Comparison of ENCODE assay signal across 24 cellular contexts in the genomic region with DNA sequence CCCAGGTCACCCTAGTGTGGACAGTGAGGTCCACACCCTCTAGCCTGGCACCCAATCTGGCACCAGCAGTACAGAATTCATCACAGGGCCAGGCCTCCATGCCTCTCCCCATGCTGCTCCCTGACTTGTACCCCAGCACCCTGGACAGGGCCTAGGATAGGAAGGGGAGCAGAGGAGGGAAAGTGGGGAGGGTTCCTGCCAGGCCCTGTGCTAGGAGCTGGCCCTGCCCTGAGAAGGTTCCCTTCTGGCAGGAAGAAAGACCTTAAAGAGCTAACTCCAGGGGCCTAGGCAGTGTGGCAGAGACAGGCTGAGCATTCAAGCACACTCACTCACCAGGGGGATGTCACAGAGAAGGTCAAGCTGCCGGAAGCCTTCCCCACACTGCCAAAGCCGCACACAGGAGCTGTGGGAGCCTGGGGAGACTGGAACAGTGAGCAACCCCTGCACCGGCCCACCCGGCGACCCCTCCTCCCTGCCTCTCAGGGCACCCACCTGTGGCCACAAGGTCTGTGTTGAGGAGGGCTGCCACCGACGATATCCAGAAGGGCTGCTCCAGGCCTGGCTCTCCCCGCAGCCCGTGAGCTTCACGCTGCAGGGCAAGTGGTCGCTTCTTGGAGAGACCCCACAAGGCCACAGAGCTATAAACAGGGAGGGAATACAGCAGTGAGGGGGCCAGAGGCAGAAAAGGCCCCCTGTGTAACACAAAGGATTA. TPM values are rescaled to one million over a fixed set of nuclear protein-coding genes. Genes with fewer than 3 reads are reported as not detected.
DNase-seq lines count a peak whose midpoint lies in the region; ATAC-seq, FAIRE-seq and TF ChIP-seq lines count a peak whose summit lies in the region.
"Had no signal": no experiment of that assay in that cellular context is flagged by ENCODE, and none has a peak within 500 bp of the region (broad histone marks: within the 10 kb centered on the region; RNA-seq: fewer than 3 reads in every experiment).

No MANE protein-coding gene starts in this region.

- BruUV-seq in K562 (replicated peaks; lab: Mats Ljungman, UMichigan), result no TSS peak

- H4K8ac ChIP-seq in trophoblast cell (ENCODE audit: low read depth, low read length), result no peak overlapping the region

- H3K79me1 ChIP-seq in trophoblast cell (ENCODE audit: low read length), result no peaks in the 10 kb centered on the region

- no peak for FAIRE-seq in K562 (lab: Jason Lieb, UNC)
- FAIRE-seq: HepG2 had no signal

- H2BK12ac ChIP-seq in trophoblast cell (ENCODE audit: low read length), result no peak overlapping the region

- H3K9me1 ChIP-seq in K562 (ENCODE audit: control insufficient read depth, insufficient read depth, low read length), result peaks cover 5% of the 10 kb centered on the region

- no peaks in the 10 kb centered on the region for H4K20me1 ChIP-seq in K562 (replicated peaks; ENCODE audit: control insufficient read depth, insufficient read depth, low read length)

- H3K9ac ChIP-seq in K562 (ENCODE audit: insufficient read depth in 1 of 2, low read depth in 2 of 2, low read length in 2 of 2) (no peak overlapping the region), trophoblast cell (ENCODE audit: low read length) (no peak overlapping the region)

- no peak overlapping the region for H3K23ac ChIP-seq in trophoblast cell (ENCODE audit: low read length)

- no peak overlapping the region for H2BK5ac ChIP-seq in trophoblast cell (ENCODE audit: low read depth, low read length, poor library complexity)

- H3K4me1 ChIP-seq in right atrium auricular region (no peaks in the 10 kb centered on the region), K562 (replicated peaks in 1 of 2; ENCODE audit: control insufficient read depth in 2 of 2, insufficient read depth in 2 of 2, low read length in 2 of 2) (peaks cover 2 to 5% of the 10 kb centered on the region in 2 experiments; a peak in 3 of 5 replicates), trophoblast cell (ENCODE audit: control insufficient read depth in 1 of 2, insufficient read depth in 2 of 2, low read length in 2 of 2) (no peaks in the 10 kb centered on the region), ovary (ENCODE audit: insufficient read depth) (no peaks in the 10 kb centered on the region)
- H3K4me1 ChIP-seq: Peyer's patch had no signal

- H3K27me3 ChIP-seq in right atrium auricular region (no peaks in the 10 kb centered on the region), K562 (ENCODE audit: control insufficient read depth in 2 of 2, insufficient read depth in 2 of 2, low read length in 2 of 2) (no peaks in the 10 kb centered on the region), trophoblast cell (ENCODE audit: insufficient read depth, low read length) (no peaks in the 10 kb centered on the region), ovary (no peaks in the 10 kb centered on the region)
- H3K27me3 ChIP-seq: Peyer's patch had no signal

- H3K14ac ChIP-seq in trophoblast cell (ENCODE audit: low read length), result no peak overlapping the region

- in situ Hi-C loops in K562 (cut with MboI), result no loop called here

- no peak for TF ChIP-seq CTCF in right atrium auricular region (IDR thresholded peaks at IDR 0.05)
- no peak for TF ChIP-seq CTCF in K562 (IDR thresholded peaks at IDR 0.05 in 2 of 3, conservative IDR thresholded peaks at IDR 0.05 in 1 of 3; ENCODE audit: insufficient read depth in 2 of 3, low read depth in 1 of 3, low read length in 3 of 3)
- no peak for TF ChIP-seq CTCF in ovary (IDR thresholded peaks at IDR 0.05)

- H3K9me3 ChIP-seq in right atrium auricular region (no peaks in the 10 kb centered on the region), K562 (replicated peaks; ENCODE audit: control insufficient read depth, insufficient read depth, low read depth, low read length) (no peaks in the 10 kb centered on the region), trophoblast cell (ENCODE audit: insufficient read depth, low read depth, low read length) (peaks cover 2% of the 10 kb centered on the region), ovary (no peaks in the 10 kb centered on the region)
- H3K9me3 ChIP-seq: Peyer's patch had no signal

- H3K18ac ChIP-seq in trophoblast cell (ENCODE audit: low read length), result no peak overlapping the region

- intact Hi-C loops in left cardiac atrium (cut with DNase I) (no loop called here), K562 (cut with micrococcal nuclease) (no loop called here), sciatic nerve (cut with DNase I) (no loop called here), ovary (cut with DNase I) (no loop called here)

- POLR2A ChIA-PET in K562 (lab: Yijun Ruan, JAX), result interaction anchor here (0.6 kb wide), 1 partner anchor 305 kb away, joined by 3 read pairs; no protein-coding TSS in a partner anchor

- DNase-seq in right atrium auricular region (ENCODE audit: low spot score) (peak; percentile 28), left cardiac atrium (no peak), K562 (ENCODE audit: extremely low read depth in 1 of 4, low spot score in 3 of 4) (no peak), sciatic nerve (ENCODE audit: low spot score) (peak; percentile 53), NCI-H774 (lab: John Stamatoyannopoulos, UW) (no peak), trophoblast cell (no peak), AG08396 (ENCODE audit: low spot score) (no peak), ovary (no peak)
- DNase-seq: Calu3; CD4-positive, CD25-positive, alpha-beta regulatory T cell; DMS79 treated with DMSO at 0.1 percent for 48 hours; GDM1; GOT3; Karpas-422; MM.1S; NCI-H1105 treated with DMSO at 0.1 percent for 48 hours; NCI-H1930; NCI-H2171; NCI-H82; Peyer's patch; SHP77 had no signal

- H2BK120ac ChIP-seq in trophoblast cell (ENCODE audit: insufficient read depth, low read length, poor library complexity), result no peak overlapping the region

- H2AFZ ChIP-seq in K562 (ENCODE audit: low read depth, low read length) (no peak overlapping the region), trophoblast cell (ENCODE audit: insufficient read depth, low read length, poor library complexity) (no peak overlapping the region)

- TF ChIP-seq EP300 in K562 (IDR thresholded peaks at IDR 0.05; ENCODE audit: low read length), result no peak
- TF ChIP-seq EP300 in ovary (IDR thresholded peaks at IDR 0.05), result no peak

- H4K12ac ChIP-seq in trophoblast cell (ENCODE audit: low read depth, low read length), result no peak overlapping the region

- H2AK5ac ChIP-seq in trophoblast cell (ENCODE audit: low read length), result no peak overlapping the region

- TF ChIP-seq RAD21 in K562 (CRISPR knock-in tag; conservative IDR thresholded peaks at IDR 0.05 in 1 of 2, IDR thresholded peaks at IDR 0.05 in 1 of 2), result no peak

- no peak overlapping the region for H4K91ac ChIP-seq in trophoblast cell (ENCODE audit: low read depth, low read length)

- no peak overlapping the region for H3K4me3 ChIP-seq in right atrium auricular region
- no peak overlapping the region for H3K4me3 ChIP-seq in K562
- no peak overlapping the region for H3K4me3 ChIP-seq in trophoblast cell (ENCODE audit: low read depth, low read length)
- H3K4me3 ChIP-seq in ovary, result no peak overlapping the region
- H3K4me3 ChIP-seq: Peyer's patch had no signal

- WGBS in K562 (ENCODE audit: insufficient coverage, low coverage, missing lambda C conversion rate), result 91% methylated on average over 7 of the region's 11 CpGs
- WGBS in trophoblast cell (ENCODE audit: extremely low coverage, insufficient coverage, insufficient read length), result no CpG with 5 or more reads among the region's 11 CpGs
- 90 to 91% (median 90%) methylated on average over 9 to 11 of the region's 11 CpGs for WGBS in ovary, 3 donors

- CTCF ChIA-PET in K562 (lab: Yijun Ruan, JAX; ENCODE audit: low intra/inter-chr PET ratio), result no interaction called here

- ATAC-seq in left cardiac atrium (no peak), K562 (no peak), sciatic nerve (no peak)
- ATAC-seq: HepG2 had no signal

- H3K79me2 ChIP-seq in K562 (ENCODE audit: control insufficient read depth, insufficient read depth, low read length) (peaks cover 10% of the 10 kb centered on the region), trophoblast cell (ENCODE audit: control insufficient read depth, insufficient read depth, low read length, poor library complexity) (no peaks in the 10 kb centered on the region)

- TF ChIP-seq POLR2A in K562 (conservative IDR thresholded peaks at IDR 0.05) (no peak), ovary (IDR thresholded peaks at IDR 0.05) (no peak)

- no peak overlapping the region for H3K4ac ChIP-seq in trophoblast cell (ENCODE audit: low read depth, low read length)

- no peak overlapping the region for H3K27ac ChIP-seq in right atrium auricular region
- no peak overlapping the region for H3K27ac ChIP-seq in K562 (ENCODE audit: extremely low read depth, low read depth, low read length)
- H3K27ac ChIP-seq in trophoblast cell (ENCODE audit: low read depth, low read length), result no peak overlapping the region
- no peak overlapping the region for H3K27ac ChIP-seq in ovary
- H3K27ac ChIP-seq: Peyer's patch had no signal

- peaks cover 59% of the 10 kb centered on the region for H3K36me3 ChIP-seq in right atrium auricular region
- peaks cover 63% of the 10 kb centered on the region; the same call in 2 of the 3 replicates for H3K36me3 ChIP-seq in K562 (ENCODE audit: control insufficient read depth, insufficient read depth, low read length)
- peaks cover 51 to 55% of the 10 kb centered on the region in 2 experiments for H3K36me3 ChIP-seq in trophoblast cell (ENCODE audit: control insufficient read depth in 1 of 2, insufficient read depth in 2 of 2, low read length in 2 of 2)
- H3K36me3 ChIP-seq in ovary, result no peaks in the 10 kb centered on the region

- no peak overlapping the region for H3K4me2 ChIP-seq in K562 (ENCODE audit: insufficient read depth, low read length)
- H3K4me2 ChIP-seq in trophoblast cell (ENCODE audit: low read length), result no peak overlapping the region

RNA-seq across cellular contexts. Expression of gene RRP9, which starts 7.4 kb away (rescaled TPM):
- 10 to 100 TPM in 1 of 2 donors, 1 to 10 TPM in 1; 6.3 to 11.1 TPM for total RNA-seq in right atrium auricular region
- 10 to 100 TPM in 1 of 2 donors, 1 to 10 TPM in 1; 8.9 to 17.2 TPM for total RNA-seq in left cardiac atrium
- 6.5 and 24.7 TPM in 2 replicates for total RNA-seq in K562 (2011; cell fraction: chromatin; rRNA removed; ENCODE audit: low replicate concordance)
- total RNA-seq in K562 (2011; cell fraction: nucleolus; rRNA removed), result 19.2 and 29.0 TPM in 2 replicates
- total RNA-seq in K562 (2011; cell fraction: nucleoplasm; rRNA removed), result 10.9 and 13.5 TPM in 2 replicates
- 62.6 and 68.5 TPM in 2 replicates for total RNA-seq in K562 (2014; rRNA removed)
- 15.7 and 29.1 TPM in 2 replicates for total RNA-seq in K562 (2014; rRNA removed; fragmentation: Illumina TruSeq; extraction: Trizol)
- total RNA-seq in K562 (2015; rRNA removed; fragmentation: Illumina TruSeq; extraction: Trizol), result 48.9 and 52.4 TPM in 2 replicates
- 64.1 and 67.0 TPM in 2 replicates for total RNA-seq in K562 (2021)
- 20.3 and 23.1 TPM in 2 replicates for polyA plus RNA-seq in K562 (2011; rRNA removed)
- 32.4 and 70.8 TPM in 2 replicates for polyA plus RNA-seq in K562 (2011; cell fraction: cytosol; rRNA removed)
- polyA plus RNA-seq in K562 (2011; cell fraction: nucleus; rRNA removed), result 30.2 and 46.3 TPM in 2 replicates
- polyA plus RNA-seq in K562 (2012), result 30.1 and 55.6 TPM in 2 replicates
- 45.9 and 55.5 TPM in 2 replicates for polyA plus RNA-seq in K562 (2014; fragmentation: Illumina TruSeq; extraction: Trizol)
- polyA plus RNA-seq in K562 (2014; fragmentation: Nextera tagmentation; extraction: Ambion mirVana), result 10 to 100 TPM in 1 of 2 experiments, 1 to 10 TPM in 1; 5.2 to 12.9 TPM
- 62.1 and 64.4 TPM in 2 replicates for polyA plus RNA-seq in K562 (2014; rRNA removed)
- 9.2 and 19.8 TPM in 2 replicates for polyA minus RNA-seq in K562 (2011; rRNA and poly(A)+ RNA removed)
- polyA minus RNA-seq in K562 (2011; cell fraction: cytosol; rRNA and poly(A)+ RNA removed), result 16.3 and 26.0 TPM in 2 replicates
- 3.8 and 4.8 TPM in 2 replicates for polyA minus RNA-seq in K562 (2011; cell fraction: nucleus; rRNA and poly(A)+ RNA removed)
- total RNA-seq in sciatic nerve, result 12.9 TPM
- 7.4 and 7.8 TPM in 2 replicates for polyA plus RNA-seq in trophoblast cell (2013)
- total RNA-seq in ovary, result 10 to 100 TPM in 6 of 7 donors, 1 to 10 TPM in 1; 9.1 to 32.7 (median 19.3) TPM
- 10 to 100 TPM in 1 of 2 donors, 1 to 10 TPM in 1; 4.9 to 16.2 TPM for polyA plus RNA-seq in ovary

RNA-seq across cellular contexts. Expression of gene PARP3, which starts 7.9 kb away (rescaled TPM):
- total RNA-seq in right atrium auricular region, result 10 to 100 TPM in 1 of 2 donors, 1 to 10 TPM in 1; 9.8 to 12.8 TPM
- total RNA-seq in left cardiac atrium, result 10 to 100 TPM; 13.2 to 13.4 TPM
- total RNA-seq in K562 (2011; cell fraction: chromatin; rRNA removed; ENCODE audit: low replicate concordance), result 9.0 and 16.5 TPM in 2 replicates
- total RNA-seq in K562 (2011; cell fraction: nucleolus; rRNA removed), result 9.3 and 12.5 TPM in 2 replicates
- total RNA-seq in K562 (2011; cell fraction: nucleoplasm; rRNA removed), result 3.1 and 7.1 TPM in 2 replicates
- total RNA-seq in K562 (2014; rRNA removed), result 5.2 and 6.2 TPM in 2 replicates
- total RNA-seq in K562 (2014; rRNA removed; fragmentation: Illumina TruSeq; extraction: Trizol), result 1.9 and 2.2 TPM in 2 replicates
- 4.6 and 4.7 TPM in 2 replicates for total RNA-seq in K562 (2015; rRNA removed; fragmentation: Illumina TruSeq; extraction: Trizol)
- total RNA-seq in K562 (2021), result 4.8 and 6.5 TPM in 2 replicates
- 3.7 and 6.6 TPM in 2 replicates for polyA plus RNA-seq in K562 (2011; rRNA removed)
- 4.4 and 5.4 TPM in 2 replicates for polyA plus RNA-seq in K562 (2011; cell fraction: cytosol; rRNA removed)
- polyA plus RNA-seq in K562 (2011; cell fraction: nucleus; rRNA removed), result 39.5 and 39.6 TPM in 2 replicates
- 6.4 and 11.7 TPM in 2 replicates for polyA plus RNA-seq in K562 (2012)
- 4.5 and 5.3 TPM in 2 replicates for polyA plus RNA-seq in K562 (2014; fragmentation: Illumina TruSeq; extraction: Trizol)
- under 1 TPM; 0.46 to 0.55 TPM for polyA plus RNA-seq in K562 (2014; fragmentation: Nextera tagmentation; extraction: Ambion mirVana)
- polyA plus RNA-seq in K562 (2014; rRNA removed), result 6.6 TPM in 2 replicates
- polyA minus RNA-seq in K562 (2011; rRNA and poly(A)+ RNA removed), result 1.5 and 1.6 TPM in 2 replicates
- polyA minus RNA-seq in K562 (2011; cell fraction: cytosol; rRNA and poly(A)+ RNA removed), result 2.4 and 3.8 TPM in 2 replicates
- 4.3 and 6.9 TPM in 2 replicates for polyA minus RNA-seq in K562 (2011; cell fraction: nucleus; rRNA and poly(A)+ RNA removed)
- 18.0 TPM for total RNA-seq in sciatic nerve
- 1.1 and 1.4 TPM in 2 replicates for polyA plus RNA-seq in trophoblast cell (2013)
- total RNA-seq in ovary, result 10 to 100 TPM in 6 of 7 donors, 1 to 10 TPM in 1; 8.2 to 19.4 (median 11.6) TPM
- polyA plus RNA-seq in ovary, result 10 to 100 TPM in 1 of 2 donors, 1 to 10 TPM in 1; 9.8 to 10.2 TPM

RNA-seq across cellular contexts. Expression of gene GPR62, which starts 20.9 kb away (rescaled TPM):
- under 1 TPM; 0.12 to 0.82 TPM for total RNA-seq in right atrium auricular region
- under 1 TPM in 1 of 2 donors, not detected in 1; 0.53 TPM for total RNA-seq in left cardiac atrium
- not detected in 2 replicates for total RNA-seq in K562 (2011; cell fraction: chromatin; rRNA removed; ENCODE audit: low replicate concordance)
- not detected in 2 replicates for total RNA-seq in K562 (2011; cell fraction: nucleolus; rRNA removed)
- total RNA-seq in K562 (2011; cell fraction: nucleoplasm; rRNA removed), result not detected in 2 replicates
- total RNA-seq in K562 (2014; rRNA removed), result not detected in 2 replicates
- not detected in 2 replicates for total RNA-seq in K562 (2014; rRNA removed; fragmentation: Illumina TruSeq; extraction: Trizol)
- total RNA-seq in K562 (2015; rRNA removed; fragmentation: Illumina TruSeq; extraction: Trizol), result not detected in 2 replicates
- total RNA-seq in K562 (2021), result not detected in 2 replicates
- polyA plus RNA-seq in K562 (2011; rRNA removed), result not detected in 2 replicates
- not detected in 2 replicates for polyA plus RNA-seq in K562 (2011; cell fraction: cytosol; rRNA removed)
- polyA plus RNA-seq in K562 (2011; cell fraction: nucleus; rRNA removed), result not detected in 2 replicates
- not detected in 2 replicates for polyA plus RNA-seq in K562 (2012)
- polyA plus RNA-seq in K562 (2014; fragmentation: Illumina TruSeq; extraction: Trizol), result not detected in 2 replicates
- not detected for polyA plus RNA-seq in K562 (2014; fragmentation: Nextera tagmentation; extraction: Ambion mirVana)
- polyA plus RNA-seq in K562 (2014; rRNA removed), result not detected in 2 replicates
- not detected in 2 replicates for polyA minus RNA-seq in K562 (2011; rRNA and poly(A)+ RNA removed)
- polyA minus RNA-seq in K562 (2011; cell fraction: cytosol; rRNA and poly(A)+ RNA removed), result not detected in 2 replicates
- polyA minus RNA-seq in K562 (2011; cell fraction: nucleus; rRNA and poly(A)+ RNA removed), result not detected in 2 replicates
- total RNA-seq in sciatic nerve, result 0.13 TPM
- polyA plus RNA-seq in trophoblast cell (2013), result 0.01 TPM in 1 of 2 replicates, not detected in the other
- total RNA-seq in ovary, result under 1 TPM; 0.23 to 0.83 (median 0.36) TPM
- polyA plus RNA-seq in ovary, result under 1 TPM; 0.15 to 0.22 TPM
- total RNA-seq: A673; Calu3; CD4-positive, CD25-positive, alpha-beta regulatory T cell; HepG2; NCI-H460; Peyer's patch had no signal
- polyA plus RNA-seq: HepG2 had no signal

RNA-seq across cellular contexts. Expression of gene IQCF1, which starts 31.1 kb away (rescaled TPM):
- total RNA-seq in right atrium auricular region (not detected), left cardiac atrium (not detected), K562 (2014; rRNA removed) (not detected in 2 replicates), K562 (2014; rRNA removed; fragmentation: Illumina TruSeq; extraction: Trizol) (not detected in 2 replicates), K562 (2015; rRNA removed; fragmentation: Illumina TruSeq; extraction: Trizol) (not detected in 2 replicates), K562 (2021) (not detected in 2 replicates), sciatic nerve (not detected), ovary (under 1 TPM in 1 of 7 donors, not detected in 6; 0.62 TPM)
- total RNA-seq in K562 (2011; cell fraction: chromatin; rRNA removed; ENCODE audit: low replicate concordance), result not detected in 2 replicates
- total RNA-seq in K562 (2011; cell fraction: nucleolus; rRNA removed), result not detected in 2 replicates
- not detected in 2 replicates for total RNA-seq in K562 (2011; cell fraction: nucleoplasm; rRNA removed)
- polyA plus RNA-seq in K562 (2011; rRNA removed) (not detected in 2 replicates), K562 (2014; fragmentation: Illumina TruSeq; extraction: Trizol) (not detected in 2 replicates), K562 (2014; fragmentation: Nextera tagmentation; extraction: Ambion mirVana) (not detected), K562 (2014; rRNA removed) (not detected in 2 replicates), ovary (not detected)
- polyA plus RNA-seq in K562 (2011; cell fraction: cytosol; rRNA removed), result not detected in 2 replicates
- polyA plus RNA-seq in K562 (2011; cell fraction: nucleus; rRNA removed), result not detected in 2 replicates
- polyA plus RNA-seq in K562 (2012), result not detected in 2 replicates
- polyA minus RNA-seq in K562 (2011; rRNA and poly(A)+ RNA removed), result not detected in 2 replicates
- not detected in 2 replicates for polyA minus RNA-seq in K562 (2011; cell fraction: cytosol; rRNA and poly(A)+ RNA removed)
- not detected in 2 replicates for polyA minus RNA-seq in K562 (2011; cell fraction: nucleus; rRNA and poly(A)+ RNA removed)
- not detected in 2 replicates for polyA plus RNA-seq in trophoblast cell (2013)
- total RNA-seq: A673; Calu3; CD4-positive, CD25-positive, alpha-beta regulatory T cell; HepG2; NCI-H460; Peyer's patch had no signal
- polyA plus RNA-seq: CD4-positive, CD25-positive, alpha-beta regulatory T cell; HepG2 had no signal

RNA-seq across cellular contexts. Expression of gene PCBP4, which starts 33.0 kb away (rescaled TPM):
- total RNA-seq in right atrium auricular region, result 100 to 1,000 TPM in 1 of 2 donors, 10 to 100 TPM in 1; 73.8 to 119 TPM
- total RNA-seq in left cardiac atrium, result 10 to 100 TPM; 49.1 to 68.3 TPM
- total RNA-seq in K562 (2011; cell fraction: chromatin; rRNA removed; ENCODE audit: low replicate concordance), result 3.7 and 14.0 TPM in 2 replicates
- 5.8 and 7.8 TPM in 2 replicates for total RNA-seq in K562 (2011; cell fraction: nucleolus; rRNA removed)
- total RNA-seq in K562 (2011; cell fraction: nucleoplasm; rRNA removed), result 4.6 and 5.4 TPM in 2 replicates
- total RNA-seq in K562 (2014; rRNA removed), result 4.6 and 4.9 TPM in 2 replicates
- total RNA-seq in K562 (2014; rRNA removed; fragmentation: Illumina TruSeq; extraction: Trizol), result 0.73 and 0.93 TPM in 2 replicates
- 1.6 and 2.1 TPM in 2 replicates for total RNA-seq in K562 (2015; rRNA removed; fragmentation: Illumina TruSeq; extraction: Trizol)
- total RNA-seq in K562 (2021), result 4.7 and 5.7 TPM in 2 replicates
- polyA plus RNA-seq in K562 (2011; rRNA removed), result 3.1 and 5.5 TPM in 2 replicates
- 4.5 and 7.3 TPM in 2 replicates for polyA plus RNA-seq in K562 (2011; cell fraction: cytosol; rRNA removed)
- polyA plus RNA-seq in K562 (2011; cell fraction: nucleus; rRNA removed), result 15.9 and 21.8 TPM in 2 replicates
- polyA plus RNA-seq in K562 (2012), result 3.7 and 10.9 TPM in 2 replicates
- 2.6 and 4.7 TPM in 2 replicates for polyA plus RNA-seq in K562 (2014; fragmentation: Illumina TruSeq; extraction: Trizol)
- under 1 TPM; 0.06 to 0.07 TPM for polyA plus RNA-seq in K562 (2014; fragmentation: Nextera tagmentation; extraction: Ambion mirVana)
- 5.8 and 6.4 TPM in 2 replicates for polyA plus RNA-seq in K562 (2014; rRNA removed)
- polyA minus RNA-seq in K562 (2011; rRNA and poly(A)+ RNA removed), result 1.3 and 1.9 TPM in 2 replicates
- polyA minus RNA-seq in K562 (2011; cell fraction: cytosol; rRNA and poly(A)+ RNA removed), result 1.4 and 1.6 TPM in 2 replicates
- 1.9 and 3.9 TPM in 2 replicates for polyA minus RNA-seq in K562 (2011; cell fraction: nucleus; rRNA and poly(A)+ RNA removed)
- 145 TPM for total RNA-seq in sciatic nerve
- polyA plus RNA-seq in trophoblast cell (2013), result 25.0 and 25.9 TPM in 2 replicates
- total RNA-seq in ovary, result 10 to 100 TPM; 36.9 to 83.3 (median 49.0) TPM
- 10 to 100 TPM in 1 of 2 donors, 1 to 10 TPM in 1; 4.5 to 28.7 TPM for polyA plus RNA-seq in ovary

Comparison
In these comparisons a context has a peak if more than half of its experiments do, and no peak if none do; other contexts are left out.
1. DNase-seq: peak in right atrium auricular region (single experiment) and sciatic nerve (single experiment); none in left cardiac atrium (single experiment), K562 (0 of 4), NCI-H774 (single experiment), trophoblast cell (0 of 2), AG08396 (single experiment) and ovary (0 of 5).